In genomic region chr12:49748306-49748705, GRCh38 we compare ENCODE assay signal across 12 cellular contexts. TPM values are rescaled to one million over a fixed set of nuclear protein-coding genes. Genes with fewer than 3 reads are reported as not detected.
DNase-seq lines count a peak whose midpoint lies in the region; ATAC-seq and TF ChIP-seq lines count a peak whose summit lies in the region.
"Had no signal": no experiment of that assay in that cellular context is flagged by ENCODE, and none has a peak within 500 bp of the region (broad histone marks: within the 10 kb centered on the region; RNA-seq: fewer than 3 reads in every experiment).

No MANE protein-coding gene starts in this region.

- H4K5ac ChIP-seq in mesendoderm (ENCODE audit: low read length): no peak overlapping the region

- H3K18ac ChIP-seq in mesendoderm (ENCODE audit: low read length): no peak overlapping the region

- no peak overlapping the region for H3K56ac ChIP-seq in mesendoderm (ENCODE audit: low read length)

- TF ChIP-seq EP300 in sigmoid colon (IDR thresholded peaks at IDR 0.05): no peak

- no peak overlapping the region for H3K4ac ChIP-seq in mesendoderm (ENCODE audit: low read depth, low read length)

- peak overlapping the region; percentile 69 for H3K4me3 ChIP-seq in CD4-positive, CD25-positive, alpha-beta regulatory T cell (ENCODE audit: low read depth, low read length)
- H3K4me3 ChIP-seq in KMS-11 (IDR thresholded peaks at IDR 0.05; ENCODE audit: insufficient read depth, low read depth, low read length) (no peak overlapping the region), adipocyte (ENCODE audit: low read length) (no peak overlapping the region), mesendoderm (ENCODE audit: low read length) (no peak overlapping the region), sigmoid colon (no peak overlapping the region)
- H3K4me3 ChIP-seq: PC-9, right lobe of liver, tibial artery had no signal

- H3K9me3 ChIP-seq in CD4-positive, CD25-positive, alpha-beta regulatory T cell (ENCODE audit: control insufficient read depth in 2 of 2, low read length in 2 of 2): no peaks in the 10 kb centered on the region
- no peaks in the 10 kb centered on the region for H3K9me3 ChIP-seq in adipocyte (ENCODE audit: control insufficient read depth, low read length)
- H3K9me3 ChIP-seq in sigmoid colon: no peaks in the 10 kb centered on the region
- H3K9me3 ChIP-seq: right lobe of liver, tibial artery had no signal

- peak overlapping the region; percentile 15 for H3K4me2 ChIP-seq in KMS-11
- H3K4me2 ChIP-seq in mesendoderm (ENCODE audit: low read length): no peak overlapping the region
- H3K4me2 ChIP-seq: PC-9 had no signal

- H2BK15ac ChIP-seq in mesendoderm (replicated peaks; ENCODE audit: low read depth): no peak overlapping the region

- H3K27ac ChIP-seq in CD4-positive, CD25-positive, alpha-beta regulatory T cell (ENCODE audit: insufficient read depth, low read length, poor library complexity, severe bottlenecking): peak overlapping the region; percentile 37
- H3K27ac ChIP-seq in KMS-11 (peak overlapping the region; percentile 10; the same call in 1 of the 2 replicates), mesendoderm (ENCODE audit: low read depth, low read length) (peak overlapping the region; percentile 51), sigmoid colon (no peak overlapping the region)
- H3K27ac ChIP-seq: PC-9, right lobe of liver, tibial artery had no signal

- peaks cover 39% of the 10 kb centered on the region for H3K36me3 Mint-ChIP-seq in CD4-positive, CD25-positive, alpha-beta regulatory T cell

- peak overlapping the region; percentile 6 to 84 (median 39) for H3K27ac Mint-ChIP-seq in CD4-positive, CD25-positive, alpha-beta regulatory T cell

- TF ChIP-seq POLR2A in sigmoid colon (IDR thresholded peaks at IDR 0.05): no peak

- no peak overlapping the region for H2BK5ac ChIP-seq in mesendoderm (ENCODE audit: low read length)

- no peaks in the 10 kb centered on the region for H3K27me3 ChIP-seq in CD4-positive, CD25-positive, alpha-beta regulatory T cell (ENCODE audit: control insufficient read depth, insufficient read depth, low read length)
- H3K27me3 ChIP-seq in KMS-11 (ENCODE audit: insufficient read depth, low read depth): no peaks in the 10 kb centered on the region
- H3K27me3 ChIP-seq in adipocyte (replicated peaks; ENCODE audit: control insufficient read depth, insufficient read depth, low read length): no peaks in the 10 kb centered on the region
- no peaks in the 10 kb centered on the region for H3K27me3 ChIP-seq in mesendoderm (ENCODE audit: insufficient read depth, low read length, poor library complexity)
- H3K27me3 ChIP-seq in sigmoid colon: no peaks in the 10 kb centered on the region
- H3K27me3 ChIP-seq: right lobe of liver, tibial artery had no signal

- H3K36me3 ChIP-seq in CD4-positive, CD25-positive, alpha-beta regulatory T cell (ENCODE audit: control insufficient read depth, insufficient read depth, low read length): peaks cover 27% of the 10 kb centered on the region
- H3K36me3 ChIP-seq in KMS-11 (ENCODE audit: insufficient read depth) (peaks cover 12% of the 10 kb centered on the region; the same call in 1 of the 2 replicates), adipocyte (ENCODE audit: control insufficient read depth, insufficient read depth, low read length, severe bottlenecking) (peaks cover 22% of the 10 kb centered on the region), mesendoderm (ENCODE audit: control insufficient read depth, insufficient read depth, low read length) (peaks cover 2% of the 10 kb centered on the region), sigmoid colon (peaks cover 6 to 9% (median 7%) of the 10 kb centered on the region in 4 donors)

- H2AK5ac ChIP-seq in mesendoderm (ENCODE audit: low read length): no peak overlapping the region

- WGBS in mesendoderm (ENCODE audit: extremely low coverage, insufficient coverage, low lambda C conversion rate): no CpG with 5 or more reads among the region's 1 CpG
- whole genome bisulfite sequencing in sigmoid colon, 2 donors: 32 to 54% methylated on average over 1 of the region's 1 CpG

- H3K4me3 Mint-ChIP-seq in CD4-positive, CD25-positive, alpha-beta regulatory T cell: peak overlapping the region; percentile 46 to 81 (median 66)

- H3K4me1 ChIP-seq in CD4-positive, CD25-positive, alpha-beta regulatory T cell (ENCODE audit: control insufficient read depth, insufficient read depth, low read length, poor library complexity, severe bottlenecking): peaks cover 87% of the 10 kb centered on the region
- H3K4me1 ChIP-seq in KMS-11 (ENCODE audit: low read depth, poor library complexity, severe bottlenecking) (peaks cover 95% of the 10 kb centered on the region), adipocyte (ENCODE audit: control insufficient read depth, insufficient read depth, low read length) (peaks cover 43% of the 10 kb centered on the region), mesendoderm (ENCODE audit: control insufficient read depth, low read depth, low read length) (peaks cover 13% of the 10 kb centered on the region), sigmoid colon (peaks cover 0 to 91% (median 89%) of the 10 kb centered on the region in 4 donors)

- no peak for ATAC-seq in CD4-positive, CD25-positive, alpha-beta regulatory T cell (ENCODE audit: low read depth in 2 of 2)
- no peak for ATAC-seq in HG03196 (IDR thresholded peaks at IDR 0.05; ENCODE audit: unreplicated experiment)

- no peak overlapping the region for H2BK120ac ChIP-seq in mesendoderm (ENCODE audit: low read depth, low read length)

- peaks cover 37% of the 10 kb centered on the region for H4K20me1 ChIP-seq in KMS-11 (ENCODE audit: insufficient read depth)

- peaks cover 3% of the 10 kb centered on the region for H3K79me1 ChIP-seq in mesendoderm (ENCODE audit: low read length)

- H3K79me2 ChIP-seq in KMS-11 (ENCODE audit: insufficient read depth, low read depth): peaks cover 100% of the 10 kb centered on the region
- H3K79me2 ChIP-seq in mesendoderm (ENCODE audit: control insufficient read depth, insufficient read depth, low read length): peaks cover 86% of the 10 kb centered on the region

- TF ChIP-seq CTCF in KMS-11 (conservative IDR thresholded peaks at IDR 0.05; ENCODE audit: low read depth, low read length) (no peak), sigmoid colon (IDR thresholded peaks at IDR 0.05) (no peak)

- no peaks in the 10 kb centered on the region for H3K9me3 Mint-ChIP-seq in CD4-positive, CD25-positive, alpha-beta regulatory T cell

- H2AFZ ChIP-seq in KMS-11 (ENCODE audit: low read depth): no peak overlapping the region
- H2AFZ ChIP-seq: PC-9 had no signal

- no peak overlapping the region for H3K9ac ChIP-seq in KMS-11
- no peak overlapping the region for H3K9ac ChIP-seq in adipocyte (ENCODE audit: low read length)
- H3K9ac ChIP-seq in mesendoderm (ENCODE audit: low read length): no peak overlapping the region

- H3K23ac ChIP-seq in mesendoderm (ENCODE audit: low read length): no peak overlapping the region

- H3K27me3 Mint-ChIP-seq in CD4-positive, CD25-positive, alpha-beta regulatory T cell: no peaks in the 10 kb centered on the region

- no peak for DNase-seq in CD4-positive, CD25-positive, alpha-beta regulatory T cell
- DNase-seq in adipocyte (ENCODE audit: low read depth): peak; percentile 27
- DNase-seq in mesendoderm: peak; percentile 25
- DNase-seq in nucleus accumbens (lab: John Stamatoyannopoulos, UW): no peak
- no peak for DNase-seq in occipital lobe (lab: John Stamatoyannopoulos, UW)
- DNase-seq in sigmoid colon: no peak
- DNase-seq: MM.1S, PC-9, right lobe of liver, tibial artery had no signal

- intact Hi-C loops in sigmoid colon (cut with DNase I): no loop called here

- H3K4me1 Mint-ChIP-seq in CD4-positive, CD25-positive, alpha-beta regulatory T cell: peaks cover 53 to 98% (median 80%) of the 10 kb centered on the region in 4 donors

- H4K8ac ChIP-seq in mesendoderm (ENCODE audit: low read depth, low read length): no peak overlapping the region

RNA-seq across cellular contexts. Expression of gene TMBIM6, which starts 6.9 kb away (rescaled TPM):
- 376 TPM for total RNA-seq in CD4-positive, CD25-positive, alpha-beta regulatory T cell
- polyA plus RNA-seq in CD4-positive, CD25-positive, alpha-beta regulatory T cell: 1,000 to 10,000 TPM; 1,002 to 1,224 (median 1,189) TPM
- 365 TPM for polyA plus RNA-seq in mesendoderm (2013, experiment 1 of 2)
- polyA plus RNA-seq in mesendoderm (2013, experiment 2 of 2): 358 TPM
- total RNA-seq in occipital lobe (256 TPM), sigmoid colon (100 to 1,000 TPM; 191 to 248 (median 224) TPM)
- 100 to 1,000 TPM in 2 of 3 donors, 10 to 100 TPM in 1; 93.7 to 384 (median 135) TPM for polyA plus RNA-seq in sigmoid colon

RNA-seq across cellular contexts. Expression of gene FMNL3, which starts 41.1 kb away (rescaled TPM):
- 21.4 TPM for total RNA-seq in CD4-positive, CD25-positive, alpha-beta regulatory T cell
- 1 to 10 TPM; 3.8 to 9.0 (median 5.0) TPM for polyA plus RNA-seq in CD4-positive, CD25-positive, alpha-beta regulatory T cell
- 11.1 TPM for polyA plus RNA-seq in mesendoderm (2013, experiment 1 of 2)
- 11.3 TPM for polyA plus RNA-seq in mesendoderm (2013, experiment 2 of 2)
- total RNA-seq in occipital lobe (12.0 TPM), sigmoid colon (10 to 100 TPM in 2 of 4 donors, 1 to 10 TPM in 2; 9.4 to 12.2 (median 11.0) TPM)
- polyA plus RNA-seq in sigmoid colon: 10 to 100 TPM in 1 of 3 donors, 1 to 10 TPM in 2; 1.8 to 10.8 (median 2.4) TPM

Comparison
In these comparisons a context has a peak if more than half of its experiments do, and no peak if none do; other contexts are left out.
1. DNase-seq: peak in adipocyte (single experiment) and mesendoderm (single experiment); none in CD4-positive, CD25-positive, alpha-beta regulatory T cell (0 of 3), nucleus accumbens (0 of 56), occipital lobe (single experiment) and sigmoid colon (single experiment).
2. H3K27ac ChIP-seq: peak in CD4-positive, CD25-positive, alpha-beta regulatory T cell (single experiment), KMS-11 (single experiment) and mesendoderm (single experiment); none in sigmoid colon (0 of 4).